ENCODE assay signal across 1 cellular context in the genomic region with DNA sequence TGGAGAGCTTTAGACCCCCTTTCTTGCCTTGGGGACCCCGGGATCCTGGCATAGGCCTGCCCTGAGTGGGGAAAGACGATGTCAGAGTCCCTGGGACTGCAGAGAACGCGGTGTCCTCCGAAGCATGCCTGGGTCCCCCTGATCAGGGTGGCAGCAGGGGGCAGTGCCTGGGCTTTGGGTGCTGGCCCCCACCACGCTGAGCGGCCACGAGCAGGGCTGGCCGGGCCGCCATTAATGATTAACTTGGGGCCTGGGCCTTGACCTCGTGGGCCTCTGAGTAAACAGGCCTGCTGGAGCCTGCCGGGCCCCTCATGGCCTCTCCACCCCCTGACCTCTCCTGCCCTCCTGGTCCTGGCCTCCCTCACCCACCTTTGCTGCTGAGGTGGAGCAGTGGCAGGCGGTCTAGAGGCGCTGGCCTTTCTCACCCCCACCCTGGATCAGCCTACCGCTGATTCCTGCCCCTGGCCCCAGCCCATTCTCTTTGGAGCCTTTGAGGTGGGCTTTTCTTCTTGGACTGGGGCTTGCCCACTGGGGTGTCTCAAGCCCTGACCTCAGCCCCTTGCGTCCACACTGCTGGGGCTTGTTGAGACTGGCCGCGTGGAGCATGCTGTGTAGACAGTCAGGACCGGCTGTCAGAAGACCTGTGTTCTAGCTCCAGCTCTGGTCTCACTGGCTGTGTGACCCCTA.
TF ChIP-seq lines count a peak whose summit lies in the region.

No MANE protein-coding gene starts in this region.

TF ChIP-seq in HepG2, 621 proteins besides CTCF, POLR2A, EP300 and RAD21 (continued from another document and continues in another):
- no peak for TF ChIP-seq ZNF33A (CRISPR knock-in tag; IDR thresholded peaks at IDR 0.05; ENCODE audit: borderline replicate concordance)
- 0 out of 2 replicates have a peak, but pooled peaks have one; percentile 34 for TF ChIP-seq SNAPC2 (CRISPR knock-in tag; IDR thresholded peaks at IDR 0.05)
- TF ChIP-seq, protein P1, sequence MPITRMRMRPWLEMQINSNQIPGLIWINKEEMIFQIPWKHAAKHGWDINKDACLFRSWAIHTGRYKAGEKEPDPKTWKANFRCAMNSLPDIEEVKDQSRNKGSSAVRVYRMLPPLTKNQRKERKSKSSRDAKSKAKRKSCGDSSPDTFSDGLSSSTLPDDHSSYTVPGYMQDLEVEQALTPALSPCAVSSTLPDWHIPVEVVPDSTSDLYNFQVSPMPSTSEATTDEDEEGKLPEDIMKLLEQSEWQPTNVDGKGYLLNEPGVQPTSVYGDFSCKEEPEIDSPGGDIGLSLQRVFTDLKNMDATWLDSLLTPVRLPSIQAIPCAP (CRISPR knock-in tag; IDR thresholded peaks at IDR 0.05; ENCODE audit: low read depth), result no peak
- peak; percentile 100 for TF ChIP-seq NCOA1 (CRISPR knock-in tag; IDR thresholded peaks at IDR 0.05)
- TF ChIP-seq AKAP8 (CRISPR knock-in tag; IDR thresholded peaks at IDR 0.05), result peak; percentile 94
- peak; percentile 82 for TF ChIP-seq RBM39 (IDR thresholded peaks at IDR 0.05; ENCODE audit: low read depth, low read length, poor library complexity, severe bottlenecking)
- TF ChIP-seq ZFYVE20 (CRISPR knock-in tag; IDR thresholded peaks at IDR 0.05; ENCODE audit: borderline replicate concordance, low read depth), result no peak
- TF ChIP-seq, protein P2, sequence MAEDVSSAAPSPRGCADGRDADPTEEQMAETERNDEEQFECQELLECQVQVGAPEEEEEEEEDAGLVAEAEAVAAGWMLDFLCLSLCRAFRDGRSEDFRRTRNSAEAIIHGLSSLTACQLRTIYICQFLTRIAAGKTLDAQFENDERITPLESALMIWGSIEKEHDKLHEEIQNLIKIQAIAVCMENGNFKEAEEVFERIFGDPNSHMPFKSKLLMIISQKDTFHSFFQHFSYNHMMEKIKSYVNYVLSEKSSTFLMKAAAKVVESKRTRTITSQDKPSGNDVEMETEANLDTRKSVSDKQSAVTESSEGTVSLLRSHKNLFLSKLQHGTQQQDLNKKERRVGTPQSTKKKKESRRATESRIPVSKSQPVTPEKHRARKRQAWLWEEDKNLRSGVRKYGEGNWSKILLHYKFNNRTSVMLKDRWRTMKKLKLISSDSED (CRISPR knock-in tag; IDR thresholded peaks at IDR 0.05), result no peak
- TF ChIP-seq, protein P3, sequence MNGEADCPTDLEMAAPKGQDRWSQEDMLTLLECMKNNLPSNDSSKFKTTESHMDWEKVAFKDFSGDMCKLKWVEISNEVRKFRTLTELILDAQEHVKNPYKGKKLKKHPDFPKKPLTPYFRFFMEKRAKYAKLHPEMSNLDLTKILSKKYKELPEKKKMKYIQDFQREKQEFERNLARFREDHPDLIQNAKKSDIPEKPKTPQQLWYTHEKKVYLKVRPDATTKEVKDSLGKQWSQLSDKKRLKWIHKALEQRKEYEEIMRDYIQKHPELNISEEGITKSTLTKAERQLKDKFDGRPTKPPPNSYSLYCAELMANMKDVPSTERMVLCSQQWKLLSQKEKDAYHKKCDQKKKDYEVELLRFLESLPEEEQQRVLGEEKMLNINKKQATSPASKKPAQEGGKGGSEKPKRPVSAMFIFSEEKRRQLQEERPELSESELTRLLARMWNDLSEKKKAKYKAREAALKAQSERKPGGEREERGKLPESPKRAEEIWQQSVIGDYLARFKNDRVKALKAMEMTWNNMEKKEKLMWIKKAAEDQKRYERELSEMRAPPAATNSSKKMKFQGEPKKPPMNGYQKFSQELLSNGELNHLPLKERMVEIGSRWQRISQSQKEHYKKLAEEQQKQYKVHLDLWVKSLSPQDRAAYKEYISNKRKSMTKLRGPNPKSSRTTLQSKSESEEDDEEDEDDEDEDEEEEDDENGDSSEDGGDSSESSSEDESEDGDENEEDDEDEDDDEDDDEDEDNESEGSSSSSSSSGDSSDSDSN (CRISPR knock-in tag; IDR thresholded peaks at IDR 0.05), result peak; percentile 85
- no peak for TF ChIP-seq NKX3-1 (CRISPR knock-in tag; IDR thresholded peaks at IDR 0.05)
- no peak for TF ChIP-seq ZNF597 (CRISPR knock-in tag; IDR thresholded peaks at IDR 0.05)
- peak; percentile 85; the same call in 1 of the 2 replicates for TF ChIP-seq BORCS8-MEF2B (CRISPR knock-in tag; IDR thresholded peaks at IDR 0.05)
- peak; percentile 95 for TF ChIP-seq ZNF709 (CRISPR knock-in tag; IDR thresholded peaks at IDR 0.05)
- TF ChIP-seq HNF1A (IDR thresholded peaks at IDR 0.05; ENCODE audit: low read depth), result peak; percentile 100
- peak; percentile 100 for TF ChIP-seq HNF1A (CRISPR knock-in tag; IDR thresholded peaks at IDR 0.05; ENCODE audit: borderline replicate concordance)
- peak; percentile 93 for TF ChIP-seq ERF (CRISPR knock-in tag; IDR thresholded peaks at IDR 0.05)
- no peak for TF ChIP-seq ZNF879 (CRISPR knock-in tag; IDR thresholded peaks at IDR 0.05)
- TF ChIP-seq MXD4 (CRISPR knock-in tag; IDR thresholded peaks at IDR 0.05), result peak; percentile 70; the same call in 1 of the 2 replicates
- TF ChIP-seq NR2F1 (CRISPR knock-in tag; IDR thresholded peaks at IDR 0.05), result peak; percentile 100
- TF ChIP-seq CREB1 (IDR thresholded peaks at IDR 0.05), result no peak; the same call in 1 of the 2 replicates
- TF ChIP-seq CREB1 (CRISPR knock-in tag; IDR thresholded peaks at IDR 0.05), result no peak
- TF ChIP-seq, protein P4, sequence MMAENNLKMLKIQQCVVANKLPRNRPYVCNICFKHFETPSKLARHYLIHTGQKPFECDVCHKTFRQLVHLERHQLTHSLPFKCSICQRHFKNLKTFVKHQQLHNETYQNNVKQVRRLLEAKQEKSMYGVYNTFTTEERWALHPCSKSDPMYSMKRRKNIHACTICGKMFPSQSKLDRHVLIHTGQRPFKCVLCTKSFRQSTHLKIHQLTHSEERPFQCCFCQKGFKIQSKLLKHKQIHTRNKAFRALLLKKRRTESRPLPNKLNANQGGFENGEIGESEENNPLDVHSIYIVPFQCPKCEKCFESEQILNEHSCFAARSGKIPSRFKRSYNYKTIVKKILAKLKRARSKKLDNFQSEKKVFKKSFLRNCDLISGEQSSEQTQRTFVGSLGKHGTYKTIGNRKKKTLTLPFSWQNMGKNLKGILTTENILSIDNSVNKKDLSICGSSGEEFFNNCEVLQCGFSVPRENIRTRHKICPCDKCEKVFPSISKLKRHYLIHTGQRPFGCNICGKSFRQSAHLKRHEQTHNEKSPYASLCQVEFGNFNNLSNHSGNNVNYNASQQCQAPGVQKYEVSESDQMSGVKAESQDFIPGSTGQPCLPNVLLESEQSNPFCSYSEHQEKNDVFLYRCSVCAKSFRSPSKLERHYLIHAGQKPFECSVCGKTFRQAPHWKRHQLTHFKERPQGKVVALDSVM (CRISPR knock-in tag; IDR thresholded peaks at IDR 0.05), result peak; percentile 95
- TF ChIP-seq ZNF713 (CRISPR knock-in tag; IDR thresholded peaks at IDR 0.05), result peak; percentile 52; the same call in 1 of the 2 replicates
- peak; percentile 100 for TF ChIP-seq KDM6A (CRISPR knock-in tag; IDR thresholded peaks at IDR 0.05; ENCODE audit: low read depth)
- peak; percentile 96 for TF ChIP-seq RERE (CRISPR knock-in tag; IDR thresholded peaks at IDR 0.05; ENCODE audit: low read depth)
- TF ChIP-seq SMAD9 (CRISPR knock-in tag; IDR thresholded peaks at IDR 0.05), result no peak
- no peak for TF ChIP-seq EHMT2 (IDR thresholded peaks at IDR 0.05; ENCODE audit: borderline replicate concordance, low read depth, low read length)
- TF ChIP-seq, protein P5, sequence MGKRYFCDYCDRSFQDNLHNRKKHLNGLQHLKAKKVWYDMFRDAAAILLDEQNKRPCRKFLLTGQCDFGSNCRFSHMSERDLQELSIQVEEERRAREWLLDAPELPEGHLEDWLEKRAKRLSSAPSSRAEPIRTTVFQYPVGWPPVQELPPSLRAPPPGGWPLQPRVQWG (CRISPR knock-in tag; IDR thresholded peaks at IDR 0.05; ENCODE audit: borderline replicate concordance, low read depth), result no peak
- TF ChIP-seq, protein P6, sequence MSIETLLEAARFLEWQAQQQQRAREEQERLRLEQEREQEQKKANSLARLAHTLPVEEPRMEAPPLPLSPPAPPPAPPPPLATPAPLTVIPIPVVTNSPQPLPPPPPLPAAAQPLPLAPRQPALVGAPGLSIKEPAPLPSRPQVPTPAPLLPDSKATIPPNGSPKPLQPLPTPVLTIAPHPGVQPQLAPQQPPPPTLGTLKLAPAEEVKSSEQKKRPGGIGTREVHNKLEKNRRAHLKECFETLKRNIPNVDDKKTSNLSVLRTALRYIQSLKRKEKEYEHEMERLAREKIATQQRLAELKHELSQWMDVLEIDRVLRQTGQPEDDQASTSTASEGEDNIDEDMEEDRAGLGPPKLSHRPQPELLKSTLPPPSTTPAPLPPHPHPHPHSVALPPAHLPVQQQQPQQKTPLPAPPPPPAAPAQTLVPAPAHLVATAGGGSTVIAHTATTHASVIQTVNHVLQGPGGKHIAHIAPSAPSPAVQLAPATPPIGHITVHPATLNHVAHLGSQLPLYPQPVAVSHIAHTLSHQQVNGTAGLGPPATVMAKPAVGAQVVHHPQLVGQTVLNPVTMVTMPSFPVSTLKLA (IDR thresholded peaks at IDR 0.05), result peak; percentile 69
- TF ChIP-seq, protein P7, sequence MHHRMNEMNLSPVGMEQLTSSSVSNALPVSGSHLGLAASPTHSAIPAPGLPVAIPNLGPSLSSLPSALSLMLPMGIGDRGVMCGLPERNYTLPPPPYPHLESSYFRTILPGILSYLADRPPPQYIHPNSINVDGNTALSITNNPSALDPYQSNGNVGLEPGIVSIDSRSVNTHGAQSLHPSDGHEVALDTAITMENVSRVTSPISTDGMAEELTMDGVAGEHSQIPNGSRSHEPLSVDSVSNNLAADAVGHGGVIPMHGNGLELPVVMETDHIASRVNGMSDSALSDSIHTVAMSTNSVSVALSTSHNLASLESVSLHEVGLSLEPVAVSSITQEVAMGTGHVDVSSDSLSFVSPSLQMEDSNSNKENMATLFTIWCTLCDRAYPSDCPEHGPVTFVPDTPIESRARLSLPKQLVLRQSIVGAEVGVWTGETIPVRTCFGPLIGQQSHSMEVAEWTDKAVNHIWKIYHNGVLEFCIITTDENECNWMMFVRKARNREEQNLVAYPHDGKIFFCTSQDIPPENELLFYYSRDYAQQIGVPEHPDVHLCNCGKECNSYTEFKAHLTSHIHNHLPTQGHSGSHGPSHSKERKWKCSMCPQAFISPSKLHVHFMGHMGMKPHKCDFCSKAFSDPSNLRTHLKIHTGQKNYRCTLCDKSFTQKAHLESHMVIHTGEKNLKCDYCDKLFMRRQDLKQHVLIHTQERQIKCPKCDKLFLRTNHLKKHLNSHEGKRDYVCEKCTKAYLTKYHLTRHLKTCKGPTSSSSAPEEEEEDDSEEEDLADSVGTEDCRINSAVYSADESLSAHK (CRISPR knock-in tag; IDR thresholded peaks at IDR 0.05; ENCODE audit: borderline replicate concordance), result no peak
